Comparison of ENCODE assay signal across 8 cellular contexts in genomic region chr1:246959944-246960693, GRCh38. TPM values are rescaled to one million over a fixed set of nuclear protein-coding genes. Genes with fewer than 3 reads are reported as not detected.
A peak's percentile ranks its signal among the peaks of the same experiment; 100 is the strongest.
DNase-seq lines count a peak whose midpoint lies in the region; ATAC-seq and TF ChIP-seq lines count a peak whose summit lies in the region.

No MANE protein-coding gene starts in this region.

- ATAC-seq in upper lobe of right lung (peak; percentile 56), GM19023 (IDR thresholded peaks at IDR 0.05; ENCODE audit: unreplicated experiment) (no peak)

- no peaks in the 10 kb centered on the region for H3K9me3 Mint-ChIP-seq in activated naive CD4-positive, alpha-beta T cell treated with anti-CD3 and anti-CD28 coated beads, Interleukin-2, amount 50 U/mL, for 24 hours
- H3K9me3 Mint-ChIP-seq in activated naive CD4-positive, alpha-beta T cell treated with anti-CD3 and anti-CD28 coated beads, Interleukin-2, amount 10 ng/mL, durations not matched to agents 7 days and 5 days, result peaks cover 7% of the 10 kb centered on the region

- CTCF ChIA-PET in activated naive CD4-positive, alpha-beta T cell treated with anti-CD3 and anti-CD28 coated beads, Interleukin-2, amount 10 ng/mL, durations not matched to agents 7 days and 5 days (lab: Charles Lee), result interaction anchor here (1.2 kb wide), 1 partner anchor 11 kb away, joined by 3 read pairs; no protein-coding TSS in a partner anchor

- peaks cover 6% of the 10 kb centered on the region for H3K4me1 Mint-ChIP-seq in activated naive CD4-positive, alpha-beta T cell treated with anti-CD3 and anti-CD28 coated beads, Interleukin-2, amount 50 U/mL, for 24 hours
- H3K4me1 Mint-ChIP-seq in activated naive CD4-positive, alpha-beta T cell treated with anti-CD3 and anti-CD28 coated beads, Interleukin-2, amount 10 ng/mL, durations not matched to agents 7 days and 5 days, result no peaks in the 10 kb centered on the region

- DNase-seq in activated naive CD4-positive, alpha-beta T cell treated with anti-CD3 and anti-CD28 coated beads, Interleukin-2, amount 10 ng/mL, durations not matched to agents 7 days and 5 days, result no peak
- peak; percentile 98 for DNase-seq in MV-4-11 (lab: John Stamatoyannopoulos, UW)
- peak; percentile 34 for DNase-seq in fibroblast of mammary gland (ENCODE audit: low read depth)
- DNase-seq in upper lobe of right lung, result no peak
- no peak for DNase-seq in effector CD8-positive, alpha-beta T cell (lab: John Stamatoyannopoulos, UW)
- no peak for DNase-seq in HAP-1 (ENCODE audit: low spot score in 2 of 2)

- H3K36me3 Mint-ChIP-seq in activated naive CD4-positive, alpha-beta T cell treated with anti-CD3 and anti-CD28 coated beads, Interleukin-2, amount 50 U/mL, for 24 hours, result no peaks in the 10 kb centered on the region
- no peaks in the 10 kb centered on the region for H3K36me3 Mint-ChIP-seq in activated naive CD4-positive, alpha-beta T cell treated with anti-CD3 and anti-CD28 coated beads, Interleukin-2, amount 10 ng/mL, durations not matched to agents 7 days and 5 days

- H3K27me3 ChIP-seq in upper lobe of right lung (no peaks in the 10 kb centered on the region), HAP-1 (ENCODE audit: low read depth) (no peaks in the 10 kb centered on the region)

- no peaks in the 10 kb centered on the region for H3K36me3 ChIP-seq in upper lobe of right lung
- H3K36me3 ChIP-seq in HAP-1 (replicated peaks), result peaks cover 25% of the 10 kb centered on the region

- peak overlapping the region; percentile 53 for H3K27ac Mint-ChIP-seq in activated naive CD4-positive, alpha-beta T cell treated with anti-CD3 and anti-CD28 coated beads, Interleukin-2, amount 50 U/mL, for 24 hours
- H3K27ac Mint-ChIP-seq in activated naive CD4-positive, alpha-beta T cell treated with anti-CD3 and anti-CD28 coated beads, Interleukin-2, amount 10 ng/mL, durations not matched to agents 7 days and 5 days, result no peak overlapping the region

- H3K9me3 ChIP-seq in upper lobe of right lung (no peaks in the 10 kb centered on the region), HAP-1 (no peaks in the 10 kb centered on the region)

- no peaks in the 10 kb centered on the region for H3K27me3 Mint-ChIP-seq in activated naive CD4-positive, alpha-beta T cell treated with anti-CD3 and anti-CD28 coated beads, Interleukin-2, amount 50 U/mL, for 24 hours
- no peaks in the 10 kb centered on the region for H3K27me3 Mint-ChIP-seq in activated naive CD4-positive, alpha-beta T cell treated with anti-CD3 and anti-CD28 coated beads, Interleukin-2, amount 10 ng/mL, durations not matched to agents 7 days and 5 days

- H3K4me3 Mint-ChIP-seq in activated naive CD4-positive, alpha-beta T cell treated with anti-CD3 and anti-CD28 coated beads, Interleukin-2, amount 50 U/mL, for 24 hours, result no peak overlapping the region
- no peak overlapping the region for H3K4me3 Mint-ChIP-seq in activated naive CD4-positive, alpha-beta T cell treated with anti-CD3 and anti-CD28 coated beads, Interleukin-2, amount 10 ng/mL, durations not matched to agents 7 days and 5 days

- intact Hi-C loops in upper lobe of right lung (cut with DNase I), result no loop called here

- in situ Hi-C loops in HAP-1 (cut with MboI; ENCODE audit: low sequenced_read_pairs), result no loop called here

- peaks cover 4% of the 10 kb centered on the region for H3K4me1 ChIP-seq in upper lobe of right lung
- peaks cover 3% of the 10 kb centered on the region; the same call in 1 of the 2 replicates for H3K4me1 ChIP-seq in HAP-1

- H3K27ac ChIP-seq in upper lobe of right lung, result peak overlapping the region; percentile 51

- no peak overlapping the region for H3K4me3 ChIP-seq in fibroblast of mammary gland (ENCODE audit: control insufficient read depth, low read depth, low read length)
- no peak overlapping the region for H3K4me3 ChIP-seq in upper lobe of right lung
- no peak overlapping the region for H3K4me3 ChIP-seq in HAP-1

- peak; percentile 10 for TF ChIP-seq CTCF in fibroblast of mammary gland (conservative IDR thresholded peaks at IDR 0.05; ENCODE audit: control insufficient read depth, insufficient read depth, low read depth, low read length)
- TF ChIP-seq CTCF in upper lobe of right lung (IDR thresholded peaks at IDR 0.05), result no peak

RNA-seq across cellular contexts. Expression of gene AHCTF1, which starts 28.4 kb away (rescaled TPM):
- 28.8 TPM for total RNA-seq in upper lobe of right lung

RNA-seq across cellular contexts. Expression of gene ZNF695, which starts 47.7 kb away (rescaled TPM):
- not detected for total RNA-seq in upper lobe of right lung

Comparison
In these comparisons a context has a peak if more than half of its experiments do, and no peak if none do; other contexts are left out.
1. DNase-seq: peak in MV-4-11 (single experiment) and fibroblast of mammary gland (single experiment); none in activated naive CD4-positive, alpha-beta T cell treated with anti-CD3 and anti-CD28 coated beads, Interleukin-2, amount 10 ng/mL, durations not matched to agents 7 days and 5 days (single experiment), upper lobe of right lung (single experiment), effector CD8-positive, alpha-beta T cell (single experiment) and HAP-1 (0 of 2).